ENCODE assay signal across 13 cellular contexts in the genomic region with DNA sequence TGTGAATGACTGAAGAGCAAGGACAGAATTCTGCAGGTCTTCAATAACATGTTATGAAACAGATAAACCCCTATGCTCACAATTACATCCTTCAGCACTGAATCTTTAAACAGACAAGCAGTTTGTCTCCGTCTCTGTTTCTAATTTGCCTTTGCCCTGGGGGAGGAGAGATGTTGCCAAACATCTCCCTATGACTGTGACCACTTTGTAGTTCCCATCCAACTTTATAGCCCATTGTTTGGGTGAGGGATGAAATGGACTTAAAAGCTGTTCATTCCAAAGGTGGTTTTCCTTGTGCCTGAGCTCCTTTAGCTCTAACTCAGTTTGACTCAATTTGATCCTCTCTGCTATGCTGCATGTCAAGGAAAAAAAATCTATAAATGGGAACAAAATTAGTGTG. TPM values are rescaled to one million over a fixed set of nuclear protein-coding genes. Genes with fewer than 3 reads are reported as not detected.
"Had no signal": no experiment of that assay in that cellular context is flagged by ENCODE, and none has a peak within 500 bp of the region (broad histone marks: within the 10 kb centered on the region; RNA-seq: fewer than 3 reads in every experiment).

No MANE protein-coding gene starts in this region.

- DNase-seq: activated CD4-positive, alpha-beta T cell treated with anti-CD3 and anti-CD28 coated beads for 48 hours; activated CD8-positive, alpha-beta T cell treated with anti-CD3 and anti-CD28 coated beads, Interleukin-2, amount 10 ng/mL, durations not matched to agents 7 days and 5 days; activated naive CD4-positive, alpha-beta T cell treated with anti-CD3 and anti-CD28 coated beads for 36 hours; body of pancreas; cortex of kidney; effector memory CD8-positive, alpha-beta T cell; heart left ventricle; left lung; mucosa of descending colon; naive thymus-derived CD8-positive, alpha-beta T cell; right lobe of liver; stimulated activated naive CD4-positive, alpha-beta T cell treated with Interleukin-2 at 50 U/mL for 16 hours had no signal

- H3K4me3 ChIP-seq: body of pancreas, heart left ventricle, left lung, mucosa of descending colon, right lobe of liver had no signal

- H3K27me3 ChIP-seq: body of pancreas, heart left ventricle, left lung, right lobe of liver had no signal

- H3K9me3 ChIP-seq: body of pancreas, left lung, mucosa of descending colon, right lobe of liver had no signal

- H3K4me1 ChIP-seq: left lung had no signal

- H3K27ac ChIP-seq: body of pancreas, heart left ventricle, left lung, right lobe of liver had no signal

- H3K36me3 ChIP-seq: heart left ventricle, left lung, right lobe of liver had no signal

RNA-seq across cellular contexts. Expression of gene ADTRP, which starts 19.5 kb away (rescaled TPM):
- total RNA-seq: body of pancreas, progenitor cell of endocrine pancreas had no signal
